In genomic region chr19:8148088-8148409, GRCh38 we compare ENCODE assay signal across 16 cellular contexts. TPM values are rescaled to one million over a fixed set of nuclear protein-coding genes. Genes with fewer than 3 reads are reported as not detected.
DNase-seq lines count a peak whose midpoint lies in the region; ATAC-seq, FAIRE-seq and TF ChIP-seq lines count a peak whose summit lies in the region.
"Had no signal": no experiment of that assay in that cellular context is flagged by ENCODE, and none has a peak within 500 bp of the region (broad histone marks: within the 10 kb centered on the region; RNA-seq: fewer than 3 reads in every experiment).

No MANE protein-coding gene starts in this region.

- H3K27me3 Mint-ChIP-seq in activated naive CD8-positive, alpha-beta T cell treated with anti-CD3 and anti-CD28 coated beads, Interleukin-2, amount 50 U/mL, for 24 hours, result peaks cover 48% of the 10 kb centered on the region

- peak overlapping the region; percentile 73; the same call in 1 of the 2 replicates for H3K4me2 ChIP-seq in HepG2 (ENCODE audit: low read depth, low read length)
- H3K4me2 ChIP-seq in mesendoderm (ENCODE audit: low read length), result peak overlapping the region; percentile 63
- H3K4me2 ChIP-seq: KMS-11 had no signal

- no peak for DNase-seq in HepG2 (ENCODE audit: low spot score)
- DNase-seq in right lobe of liver, result no peak
- no peak for DNase-seq in activated naive CD8-positive, alpha-beta T cell treated with anti-CD3 and anti-CD28 coated beads, Interleukin-2, amount 50 U/mL, for 24 hours
- DNase-seq in mesendoderm, result no peak
- no peak for DNase-seq in NCI-H2171 (lab: John Stamatoyannopoulos, UW)
- no peak for DNase-seq in stimulated activated naive CD4-positive, alpha-beta T cell (lab: John Stamatoyannopoulos, UW)
- no peak for DNase-seq in cardiac septum (ENCODE audit: low spot score)
- no peak for DNase-seq in NCI-H748 treated with DMSO at 0.1 percent for 48 hours (lab: John Stamatoyannopoulos, UW)
- DNase-seq: activated CD8-positive, alpha-beta memory T cell treated with anti-CD3 and anti-CD28 coated beads, Interleukin-2, amount 10 ng/mL, durations not matched to agents 7 days and 5 days; amniotic stem cell; heart right ventricle; NCI-H446 treated with DMSO at 0.1 percent for 48 hours; stomach had no signal

- CTCF ChIA-PET in HepG2 (lab: Yijun Ruan, JAX; ENCODE audit: low intra/inter-chr PET ratio, low total read pairs), result no interaction called here

- no peaks in the 10 kb centered on the region for H3K36me3 Mint-ChIP-seq in activated naive CD8-positive, alpha-beta T cell treated with anti-CD3 and anti-CD28 coated beads, Interleukin-2, amount 50 U/mL, for 24 hours (ENCODE audit: low read depth)
- H3K36me3 Mint-ChIP-seq: activated CD8-positive, alpha-beta memory T cell treated with anti-CD3 and anti-CD28 coated beads, Interleukin-2, amount 10 ng/mL, durations not matched to agents 7 days and 5 days had no signal

- no peaks in the 10 kb centered on the region for H4K20me1 ChIP-seq in HepG2 (ENCODE audit: insufficient read depth, low read length)

- TF ChIP-seq POLR2A in HepG2 (IDR thresholded peaks at IDR 0.05; ENCODE audit: insufficient read depth in 1 of 2, low read depth in 2 of 2, low read length in 2 of 2) (no peak), right lobe of liver (IDR thresholded peaks at IDR 0.05) (no peak)

- H3K9me3 ChIP-seq in HepG2 (ENCODE audit: low read length) (no peaks in the 10 kb centered on the region), right lobe of liver (no peaks in the 10 kb centered on the region)
- H3K9me3 ChIP-seq: heart right ventricle, stomach had no signal

- peaks cover 10 to 38% of the 10 kb centered on the region in 2 experiments; a peak in 4 of 5 replicates for H3K27me3 ChIP-seq in HepG2 (ENCODE audit: control insufficient read depth in 1 of 2, insufficient read depth in 2 of 2, low read length in 2 of 2)
- H3K27me3 ChIP-seq in right lobe of liver, result peaks cover 0 to 18% of the 10 kb centered on the region in 2 donors
- no peaks in the 10 kb centered on the region for H3K27me3 ChIP-seq in mesendoderm (ENCODE audit: insufficient read depth, low read length, poor library complexity)

- peak overlapping the region; percentile 2 for H3K18ac ChIP-seq in mesendoderm (ENCODE audit: low read length)

- H3K27ac ChIP-seq in HepG2 (ENCODE audit: extremely low read length, insufficient read depth, low read length) (no peak overlapping the region), right lobe of liver (no peak overlapping the region), mesendoderm (ENCODE audit: low read depth, low read length) (peak overlapping the region; percentile 93)
- H3K27ac ChIP-seq: coronary artery, heart right ventricle, KMS-11, stomach, VCaP had no signal

- TF ChIP-seq RAD21 in HepG2 (CRISPR knock-in tag; IDR thresholded peaks at IDR 0.05), result no peak

- TF ChIP-seq CTCF in HepG2 (CRISPR knock-in tag; IDR thresholded peaks at IDR 0.05) (no peak), right lobe of liver (IDR thresholded peaks at IDR 0.05) (no peak)

- no peak for ATAC-seq in HepG2
- ATAC-seq in right lobe of liver, result no peak
- ATAC-seq in activated naive CD8-positive, alpha-beta T cell treated with anti-CD3 and anti-CD28 coated beads, Interleukin-2, amount 50 U/mL, for 24 hours, result no peak
- ATAC-seq: activated CD8-positive, alpha-beta memory T cell treated with anti-CD3 and anti-CD28 coated beads, Interleukin-2, amount 10 ng/mL, durations not matched to agents 7 days and 5 days had no signal

- H3K36me3 ChIP-seq in HepG2 (replicated peaks in 1 of 2; ENCODE audit: control insufficient read depth in 1 of 2, insufficient read depth in 2 of 2, low read length in 2 of 2) (no peaks in the 10 kb centered on the region), right lobe of liver (no peaks in the 10 kb centered on the region), mesendoderm (ENCODE audit: control insufficient read depth, insufficient read depth, low read length) (no peaks in the 10 kb centered on the region)
- H3K36me3 ChIP-seq: heart right ventricle, stomach had no signal

- no peak overlapping the region for H3K27ac Mint-ChIP-seq in activated naive CD8-positive, alpha-beta T cell treated with anti-CD3 and anti-CD28 coated beads, Interleukin-2, amount 50 U/mL, for 24 hours
- H3K27ac Mint-ChIP-seq: activated CD8-positive, alpha-beta memory T cell treated with anti-CD3 and anti-CD28 coated beads, Interleukin-2, amount 10 ng/mL, durations not matched to agents 7 days and 5 days had no signal

- no peak overlapping the region for H3K9ac ChIP-seq in HepG2 (ENCODE audit: insufficient read depth, low read depth, low read length)
- H3K9ac ChIP-seq in mesendoderm (ENCODE audit: low read length), result peak overlapping the region; percentile 95
- H3K9ac ChIP-seq: KMS-11 had no signal

- H2BK5ac ChIP-seq in mesendoderm (ENCODE audit: low read length), result no peak overlapping the region

- WGBS in HepG2 (ENCODE audit: low lambda C conversion rate), result 64% methylated on average over 6 of the region's 6 CpGs
- WGBS in right lobe of liver (ENCODE audit: insufficient coverage, low coverage, low lambda C conversion rate, missing lambda C conversion rate), result 79% methylated on average over 4 of the region's 6 CpGs
- no CpG with 5 or more reads among the region's 6 CpGs for whole genome bisulfite sequencing in mesendoderm (ENCODE audit: extremely low coverage, insufficient coverage, low lambda C conversion rate)

- TF ChIP-seq EP300 in HepG2 (IDR thresholded peaks at IDR 0.05; ENCODE audit: low read depth in 2 of 2, low read length in 2 of 2) (no peak), HepG2 (CRISPR knock-in tag; IDR thresholded peaks at IDR 0.05; ENCODE audit: borderline replicate concordance) (no peak)

- H2BK15ac ChIP-seq in mesendoderm (replicated peaks; ENCODE audit: low read depth), result no peak overlapping the region

- H3K4me3 Mint-ChIP-seq in activated naive CD8-positive, alpha-beta T cell treated with anti-CD3 and anti-CD28 coated beads, Interleukin-2, amount 50 U/mL, for 24 hours, result peak overlapping the region; percentile 42
- H3K4me3 Mint-ChIP-seq: activated CD8-positive, alpha-beta memory T cell treated with anti-CD3 and anti-CD28 coated beads, Interleukin-2, amount 10 ng/mL, durations not matched to agents 7 days and 5 days had no signal

- H2BK120ac ChIP-seq in mesendoderm (ENCODE audit: low read depth, low read length), result no peak overlapping the region

- POLR2A ChIA-PET in HepG2 (lab: Yijun Ruan, JAX), result no interaction called here

- H2AK5ac ChIP-seq in mesendoderm (ENCODE audit: low read length), result peak overlapping the region; percentile 70

- in situ Hi-C loops in HepG2 (cut with HindIII; ENCODE audit: extremely low pct_ligation_motif_present, low pct_unique_long_range_greater_than_20kb), result no loop called here

- no peak overlapping the region for H4K5ac ChIP-seq in mesendoderm (ENCODE audit: low read length)

- H3K4ac ChIP-seq in mesendoderm (ENCODE audit: low read depth, low read length), result no peak overlapping the region

- H3K4me1 ChIP-seq in HepG2 (ENCODE audit: insufficient read depth, low read length) (peaks cover 73% of the 10 kb centered on the region), right lobe of liver (no peaks in the 10 kb centered on the region), mesendoderm (ENCODE audit: control insufficient read depth, low read depth, low read length) (peaks cover 5% of the 10 kb centered on the region)

- H3K9me3 Mint-ChIP-seq in activated naive CD8-positive, alpha-beta T cell treated with anti-CD3 and anti-CD28 coated beads, Interleukin-2, amount 50 U/mL, for 24 hours, result no peaks in the 10 kb centered on the region

- H3K79me2 ChIP-seq in HepG2 (ENCODE audit: insufficient read depth, low read length) (no peaks in the 10 kb centered on the region), mesendoderm (ENCODE audit: control insufficient read depth, insufficient read depth, low read length) (peaks cover 9% of the 10 kb centered on the region)

- no TSS peak for BruUV-seq in HepG2 (replicated peaks; lab: Mats Ljungman, UMichigan)

- peaks cover 11% of the 10 kb centered on the region for H3K79me1 ChIP-seq in mesendoderm (ENCODE audit: low read length)

- intact Hi-C loops in HepG2 (cut with micrococcal nuclease; ENCODE audit: unreplicated experiment), result no loop called here
- intact Hi-C loops in right lobe of liver (cut with DNase I), result no loop called here
- intact Hi-C loops in cardiac septum (cut with DNase I), result no loop called here

- H3K23ac ChIP-seq in mesendoderm (ENCODE audit: low read length), result no peak overlapping the region

- H3K4me1 Mint-ChIP-seq in activated naive CD8-positive, alpha-beta T cell treated with anti-CD3 and anti-CD28 coated beads, Interleukin-2, amount 50 U/mL, for 24 hours, result peaks cover 4% of the 10 kb centered on the region

- no peak overlapping the region for H4K8ac ChIP-seq in mesendoderm (ENCODE audit: low read depth, low read length)

- H3K4me3 ChIP-seq in HepG2 (replicated peaks in 1 of 3; ENCODE audit: insufficient read depth in 1 of 3, low read depth in 2 of 3, low read length in 3 of 3), result peak overlapping the region in 1 of 3 experiments; percentile 64; a peak in 1 of 6 replicates
- H3K4me3 ChIP-seq in right lobe of liver, result no peak overlapping the region
- no peak overlapping the region for H3K4me3 ChIP-seq in mesendoderm (ENCODE audit: low read length)

- no peak for FAIRE-seq in HepG2 (lab: Jason Lieb, UNC)

- peak overlapping the region; percentile 86 for H3K56ac ChIP-seq in mesendoderm (ENCODE audit: low read length)

- H2AFZ ChIP-seq in HepG2 (ENCODE audit: low read length), result no peak overlapping the region

RNA-seq across cellular contexts. Expression of gene FBN3, which starts 1.3 kb away (rescaled TPM):
- 0.20 TPM in 1 of 2 replicates, not detected in the other for total RNA-seq in HepG2 (2016; rRNA removed; fragmentation: Illumina TruSeq; extraction: Trizol)
- not detected in 2 replicates for total RNA-seq in HepG2 (2016; cell fraction: cytosol; rRNA removed; fragmentation: Illumina TruSeq; extraction: Trizol; ENCODE audit: low read depth)
- 0.22 TPM in 1 of 2 replicates, not detected in the other for total RNA-seq in HepG2 (2016; cell fraction: insoluble cytoplasmic fraction; rRNA removed; fragmentation: Illumina TruSeq; extraction: Trizol)
- total RNA-seq in HepG2 (2016; cell fraction: membrane; rRNA removed; fragmentation: Illumina TruSeq; extraction: Trizol), result not detected in 2 replicates
- total RNA-seq in HepG2 (2016; cell fraction: nucleus; rRNA removed; fragmentation: Illumina TruSeq; extraction: Trizol), result not detected in 2 replicates
- polyA plus RNA-seq in HepG2 (2011; rRNA removed), result 1.3 and 2.4 TPM in 2 replicates
- polyA plus RNA-seq in HepG2 (2011; cell fraction: cytosol; rRNA removed), result 0.23 and 0.86 TPM in 2 replicates
- polyA plus RNA-seq in HepG2 (2011; cell fraction: nucleus; rRNA removed), result 9.1 and 12.7 TPM in 2 replicates
- 0.59 and 1.1 TPM in 2 replicates for polyA plus RNA-seq in HepG2 (2012)
- not detected in 2 replicates for polyA plus RNA-seq in HepG2 (2016; cell fraction: cytosol; fragmentation: Illumina TruSeq; extraction: Trizol; ENCODE audit: low read depth)
- not detected in 2 replicates for polyA plus RNA-seq in HepG2 (2016; cell fraction: insoluble cytoplasmic fraction; fragmentation: Illumina TruSeq; extraction: Trizol; ENCODE audit: low read depth)
- polyA plus RNA-seq in HepG2 (2016; cell fraction: membrane; fragmentation: Illumina TruSeq; extraction: Trizol; ENCODE audit: low read depth), result not detected in 2 replicates
- 0.04 TPM in 1 of 2 replicates, not detected in the other for polyA plus RNA-seq in HepG2 (2016; cell fraction: nucleus; fragmentation: Illumina TruSeq; extraction: Trizol; ENCODE audit: insufficient read depth, low read depth)
- 0.05 and 0.24 TPM in 2 replicates for polyA minus RNA-seq in HepG2 (2011; rRNA and poly(A)+ RNA removed; ENCODE audit: low replicate concordance)
- 1.1 TPM in 1 of 2 replicates, not detected in the other for polyA minus RNA-seq in HepG2 (2011; cell fraction: cytosol; rRNA and poly(A)+ RNA removed)
- polyA minus RNA-seq in HepG2 (2011; cell fraction: nucleus; rRNA and poly(A)+ RNA removed), result 0.64 and 2.5 TPM in 2 replicates
- under 1 TPM in 2 of 6 experiments, not detected in 4; 0.11 to 0.37 TPM for total RNA-seq in right lobe of liver
- 11.9 TPM for polyA plus RNA-seq in mesendoderm (2013, experiment 1 of 2)
- polyA plus RNA-seq in mesendoderm (2013, experiment 2 of 2), result 11.8 TPM
- not detected for total RNA-seq in cardiac septum
- polyA plus RNA-seq: heart right ventricle had no signal
